ENCODE assay signal across 20 cellular contexts in genomic region chr12:130817804-130818203, GRCh38. TPM values are rescaled to one million over a fixed set of nuclear protein-coding genes. Genes with fewer than 3 reads are reported as not detected.
A peak's percentile ranks its signal among the peaks of the same experiment; 100 is the strongest.
DNase-seq lines count a peak whose midpoint lies in the region; ATAC-seq and TF ChIP-seq lines count a peak whose summit lies in the region.
"Had no signal": no experiment of that assay in that cellular context is flagged by ENCODE, and none has a peak within 500 bp of the region (broad histone marks: within the 10 kb centered on the region; RNA-seq: fewer than 3 reads in every experiment).

No MANE protein-coding gene starts in this region.

- intact Hi-C loops in activated naive CD4-positive, alpha-beta T cell treated with anti-CD3 and anti-CD28 coated beads for 36 hours (cut with micrococcal nuclease): loop anchor here (1.0 to 5.0 kb wide), 3 partner anchors 21 to 771 kb away; partner anchors contain the start of gene STX2
- intact Hi-C loops in Right ventricle myocardium superior (cut with DNase I): loop anchor here (10.0 kb wide), 1 partner anchor 413 kb away; no protein-coding TSS in a partner anchor

- peak overlapping the region; percentile 23 for H3K4me3 Mint-ChIP-seq in activated naive CD4-positive, alpha-beta T cell treated with anti-CD3 and anti-CD28 coated beads for 36 hours
- peak overlapping the region; percentile 81 to 94 for H3K4me3 Mint-ChIP-seq in effector memory CD8-positive, alpha-beta T cell
- H3K4me3 Mint-ChIP-seq in stimulated activated naive B cell treated with anti-CD40 and anti-IgM and Interleukin-4, amounts not matched to agents 10 μg/mL and 1 μg/mL and 100 μg/mL, for 72 hours: peak overlapping the region; percentile 51 to 95

- peaks cover 14% of the 10 kb centered on the region for H3F3A ChIP-seq in DOHH2 (ENCODE audit: control insufficient read depth, insufficient read depth)

- peaks cover 62% of the 10 kb centered on the region for H3K4me1 ChIP-seq in DOHH2 (ENCODE audit: control insufficient read depth, low read length)
- H3K4me1 ChIP-seq: uterus had no signal

- CTCF ChIA-PET in activated naive CD4-positive, alpha-beta T cell treated with anti-CD3 and anti-CD28 coated beads for 36 hours (lab: Charles Lee): interaction anchor here (0.6 to 2.3 kb wide), 5 partner anchors 9 to 315 kb away, joined by 3 to 6 read pairs (median 4); no protein-coding TSS in a partner anchor

- peaks cover 14% of the 10 kb centered on the region for H3K36me3 Mint-ChIP-seq in activated naive CD4-positive, alpha-beta T cell treated with anti-CD3 and anti-CD28 coated beads for 36 hours (ENCODE audit: low read depth)
- H3K36me3 Mint-ChIP-seq in effector memory CD8-positive, alpha-beta T cell (ENCODE audit: insufficient read depth): peaks cover 12% of the 10 kb centered on the region
- peaks cover 11 to 17% of the 10 kb centered on the region in 2 donors for H3K36me3 Mint-ChIP-seq in stimulated activated naive B cell treated with anti-CD40 and anti-IgM and Interleukin-4, amounts not matched to agents 10 μg/mL and 1 μg/mL and 100 μg/mL, for 72 hours

- no peak for ATAC-seq in effector memory CD8-positive, alpha-beta T cell (replicated peaks)
- no peak for ATAC-seq in stimulated activated naive B cell treated with anti-CD40 and anti-IgM and Interleukin-4, amounts not matched to agents 10 μg/mL and 1 μg/mL and 100 μg/mL, for 72 hours (replicated peaks)
- ATAC-seq in Right ventricle myocardium superior (ENCODE audit: poor library complexity): no peak
- ATAC-seq: K562 had no signal

- H3K79me2 ChIP-seq in DOHH2 (ENCODE audit: control insufficient read depth, low read length): peaks cover 25% of the 10 kb centered on the region

- H3K4me3 ChIP-seq in DOHH2 (ENCODE audit: low read length) (peak overlapping the region; percentile 67), foreskin fibroblast (ENCODE audit: low read depth in 1 of 2, low read length in 2 of 2) (no peak overlapping the region)
- H3K4me3 ChIP-seq: K562, SJCRH30 had no signal

- no peaks in the 10 kb centered on the region for H3K9me2 ChIP-seq in DOHH2 (replicated peaks; ENCODE audit: control insufficient read depth, low read length)

- TF ChIP-seq CTCF in DOHH2 (IDR thresholded peaks at IDR 0.05; ENCODE audit: low read depth, low read length, poor library complexity, severe bottlenecking): no peak
- no peak for TF ChIP-seq CTCF in foreskin fibroblast (IDR thresholded peaks at IDR 0.05; ENCODE audit: low read depth, low read length)

- no peaks in the 10 kb centered on the region for H3K9me3 Mint-ChIP-seq in activated naive CD4-positive, alpha-beta T cell treated with anti-CD3 and anti-CD28 coated beads for 36 hours
- no peaks in the 10 kb centered on the region for H3K9me3 Mint-ChIP-seq in effector memory CD8-positive, alpha-beta T cell
- H3K9me3 Mint-ChIP-seq in stimulated activated naive B cell treated with anti-CD40 and anti-IgM and Interleukin-4, amounts not matched to agents 10 μg/mL and 1 μg/mL and 100 μg/mL, for 72 hours: no peaks in the 10 kb centered on the region
- H3K9me3 Mint-ChIP-seq: endodermal cell had no signal

- H3K27ac ChIP-seq in DOHH2 (ENCODE audit: low read depth, low read length): 0 out of 2 replicates have a peak overlapping the region, but pooled peaks have one; percentile 78
- H3K27ac ChIP-seq: coronary artery, SJCRH30, uterus had no signal

- H3K27me3 ChIP-seq in DOHH2 (ENCODE audit: control insufficient read depth, low read length): no peaks in the 10 kb centered on the region
- H3K27me3 ChIP-seq: esophagus squamous epithelium, ovary, right atrium auricular region, SJCRH30, uterus had no signal

- peaks cover 35% of the 10 kb centered on the region for H3K36me3 ChIP-seq in DOHH2 (ENCODE audit: control insufficient read depth, low read length)
- H3K36me3 ChIP-seq: ovary, uterus had no signal

- no peaks in the 10 kb centered on the region for H4K20me1 ChIP-seq in DOHH2 (ENCODE audit: control insufficient read depth, insufficient read depth, low read depth, low read length)

- H3K4me1 Mint-ChIP-seq in activated naive CD4-positive, alpha-beta T cell treated with anti-CD3 and anti-CD28 coated beads for 36 hours (ENCODE audit: low read depth): peaks cover 7% of the 10 kb centered on the region
- H3K4me1 Mint-ChIP-seq in effector memory CD8-positive, alpha-beta T cell (ENCODE audit: low read depth in 2 of 2): peaks cover 4 to 19% of the 10 kb centered on the region in 2 donors
- peaks cover 7 to 17% of the 10 kb centered on the region in 2 donors for H3K4me1 Mint-ChIP-seq in stimulated activated naive B cell treated with anti-CD40 and anti-IgM and Interleukin-4, amounts not matched to agents 10 μg/mL and 1 μg/mL and 100 μg/mL, for 72 hours

- no peaks in the 10 kb centered on the region for H3K27me3 Mint-ChIP-seq in activated naive CD4-positive, alpha-beta T cell treated with anti-CD3 and anti-CD28 coated beads for 36 hours (ENCODE audit: low read depth)
- H3K27me3 Mint-ChIP-seq in effector memory CD8-positive, alpha-beta T cell: no peaks in the 10 kb centered on the region
- H3K27me3 Mint-ChIP-seq in stimulated activated naive B cell treated with anti-CD40 and anti-IgM and Interleukin-4, amounts not matched to agents 10 μg/mL and 1 μg/mL and 100 μg/mL, for 72 hours: no peaks in the 10 kb centered on the region

- H3K27ac Mint-ChIP-seq in activated naive CD4-positive, alpha-beta T cell treated with anti-CD3 and anti-CD28 coated beads for 36 hours: no peak overlapping the region
- H3K27ac Mint-ChIP-seq in effector memory CD8-positive, alpha-beta T cell: peak overlapping the region in 1 of 2 donors; percentile 59
- H3K27ac Mint-ChIP-seq in stimulated activated naive B cell treated with anti-CD40 and anti-IgM and Interleukin-4, amounts not matched to agents 10 μg/mL and 1 μg/mL and 100 μg/mL, for 72 hours: no peak overlapping the region

- no peaks in the 10 kb centered on the region for H3K9me3 ChIP-seq in DOHH2 (ENCODE audit: control insufficient read depth, insufficient read depth, low read length)
- H3K9me3 ChIP-seq: esophagus squamous epithelium, ovary, right atrium auricular region, SJCRH30, uterus had no signal

- H3K4me2 ChIP-seq in DOHH2 (ENCODE audit: low read length): peak overlapping the region; percentile 79

- no peak for DNase-seq in activated naive CD4-positive, alpha-beta T cell treated with anti-CD3 and anti-CD28 coated beads for 36 hours
- no peak for DNase-seq in activated naive CD4-positive, alpha-beta T cell treated with anti-CD3 and anti-CD28 coated beads, Interleukin-2, amount 50 U/mL, for 16 hours
- DNase-seq in effector memory CD8-positive, alpha-beta T cell: no peak
- no peak for DNase-seq in stimulated activated naive B cell treated with anti-CD40 and anti-IgM and Interleukin-4, amounts not matched to agents 10 μg/mL and 1 μg/mL and 100 μg/mL, for 72 hours
- DNase-seq in foreskin fibroblast (no peak), NCI-H748 (lab: John Stamatoyannopoulos, UW; ENCODE audit: unreplicated experiment) (no peak), Right ventricle myocardium superior (no peak)
- DNase-seq: amniotic stem cell; esophagus squamous epithelium; kidney glomerular epithelial cell; NCI-H2107; SJCRH30; stimulated activated CD4-positive, alpha-beta T cell treated with anti-CD3 and anti-CD28 coated beads, Interleukin-12 subunit alpha, Interleukin-12 subunit beta, amount 100 ng/mL, for 4 hours; uterus had no signal

RNA-seq across cellular contexts. Expression of gene STX2, which starts 21.2 kb away (rescaled TPM):
- 10 to 100 TPM; 10.8 to 13.6 TPM for total RNA-seq in activated naive CD4-positive, alpha-beta T cell treated with anti-CD3 and anti-CD28 coated beads for 36 hours
- total RNA-seq in Right ventricle myocardium superior: 11.4 TPM

RNA-seq across cellular contexts. Expression of gene RAN, which starts 54.1 kb away (rescaled TPM):
- total RNA-seq in activated naive CD4-positive, alpha-beta T cell treated with anti-CD3 and anti-CD28 coated beads for 36 hours: 1,000 to 10,000 TPM; 2,370 to 2,418 TPM
- total RNA-seq in Right ventricle myocardium superior: 225 TPM

Comparison
In these comparisons a context has a peak if more than half of its experiments do, and no peak if none do; other contexts are left out.
1. H3K4me3 Mint-ChIP-seq: peak in every context shown above with its lines; median percentile 88 in effector memory CD8-positive, alpha-beta T cell; 73 in stimulated activated naive B cell treated with anti-CD40 and anti-IgM and Interleukin-4, amounts not matched to agents 10 μg/mL and 1 μg/mL and 100 μg/mL, for 72 hours; 23 in activated naive CD4-positive, alpha-beta T cell treated with anti-CD3 and anti-CD28 coated beads for 36 hours.
2. RNA of gene RAN, which starts 54.1 kb away (total RNA-seq): 2,370 to 2,418 TPM in activated naive CD4-positive, alpha-beta T cell treated with anti-CD3 and anti-CD28 coated beads for 36 hours; 225 TPM in Right ventricle myocardium superior (single experiment); every median in the first group is over 10 times any median in the second.